ENCODE assay signal across 24 cellular contexts in the genomic region with DNA sequence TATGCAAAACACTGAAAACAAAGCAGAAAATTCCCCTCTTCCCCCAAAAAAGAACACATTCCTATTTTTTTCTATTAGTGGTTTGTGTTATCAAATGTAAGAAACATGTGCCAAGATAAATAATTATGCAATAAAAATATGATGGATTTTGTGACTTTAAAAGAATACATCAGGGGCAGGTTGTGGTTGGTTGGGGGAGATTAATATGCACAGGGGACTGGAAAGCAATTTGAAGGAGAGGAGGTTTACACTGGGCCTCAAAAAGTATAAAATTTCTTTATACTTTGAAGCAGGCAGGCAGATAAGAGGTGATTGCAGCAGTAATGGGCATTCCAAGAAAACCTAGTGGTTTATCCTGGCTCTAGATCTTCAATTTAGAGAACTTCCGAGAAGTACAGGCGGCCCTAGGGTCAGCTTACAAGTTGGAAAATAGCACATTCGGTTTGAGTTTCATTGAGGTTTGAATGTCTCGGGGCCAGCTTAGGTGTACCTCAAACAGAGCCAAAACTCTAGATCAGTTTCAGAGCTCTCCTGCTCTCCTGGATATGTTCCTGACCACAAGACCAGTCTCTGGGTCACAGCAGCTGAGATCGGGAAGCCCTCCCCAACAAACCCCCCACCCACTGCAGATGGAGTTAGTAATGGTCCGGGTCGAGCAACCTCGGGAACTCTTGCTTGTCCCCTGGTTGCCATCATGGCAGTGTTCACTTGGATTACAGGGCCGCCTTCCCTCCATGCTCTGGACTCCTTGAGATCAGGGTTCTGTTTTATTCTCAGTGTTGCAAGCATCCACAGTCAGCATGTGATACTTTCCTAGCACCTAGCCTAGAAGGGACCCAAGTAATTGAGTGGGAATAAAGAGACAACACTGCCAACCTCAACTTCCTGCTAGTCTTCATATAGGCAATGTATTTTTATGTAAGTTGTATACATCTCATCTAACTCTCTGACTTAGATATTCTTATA.
"Had no signal": no experiment of that assay in that cellular context is flagged by ENCODE, and none has a peak within 500 bp of the region (broad histone marks: within the 10 kb centered on the region; RNA-seq: fewer than 3 reads in every experiment).

No MANE protein-coding gene starts in this region.

- ATAC-seq: left ventricle myocardium superior; naive thymus-derived CD4-positive, alpha-beta T cell; right lobe of liver; SK-N-SH treated with all-trans-retinoic acid at 6 μM for 48 hours; stimulated activated memory B cell treated with anti-CD40 and anti-IgM and Interleukin-4, amounts not matched to agents 10 μg/mL and 1 μg/mL and 100 μg/mL, for 72 hours had no signal

- H3K9me3 ChIP-seq: heart right ventricle, right lobe of liver, spleen, thyroid gland had no signal

- H3K27me3 Mint-ChIP-seq: stimulated activated memory B cell treated with anti-CD40 and anti-IgM and Interleukin-4, amounts not matched to agents 10 μg/mL and 1 μg/mL and 100 μg/mL, for 72 hours had no signal

- FAIRE-seq: colon had no signal

- H3K27me3 ChIP-seq: cardiac muscle cell, heart right ventricle, right lobe of liver, spleen, thyroid gland had no signal

- DNase-seq: activated B cell treated with CpG ODN at 0.5 μM for 24 hours; activated CD4-positive, alpha-beta memory T cell treated with anti-CD3 and anti-CD28 coated beads for 36 hours; activated CD4-positive, alpha-beta T cell treated with anti-CD3 and anti-CD28 coated beads for 4 hours; activated naive CD8-positive, alpha-beta T cell treated with anti-CD3 and anti-CD28 coated beads for 36 hours; activated T-cell treated with anti-CD3 and anti-CD28 coated beads for 4 hours; anterior cingulate cortex; erythroblast; heart right ventricle; immature natural killer cell; kidney glomerular epithelial cell; left ventricle myocardium superior; naive thymus-derived CD4-positive, alpha-beta T cell; right lobe of liver; spleen; stimulated activated CD4-positive, alpha-beta T cell treated with anti-CD3 and anti-CD28 coated beads, Interleukin-4, amount 100 ng/mL, for 4 hours; T-helper 1 cell; T-helper 9 cell; thyroid gland had no signal

- H3K27ac ChIP-seq: cardiac muscle cell, right lobe of liver, spleen had no signal

- H3K4me3 ChIP-seq: cardiac muscle cell, heart right ventricle, right lobe of liver, spleen, thyroid gland had no signal

- H3K36me3 Mint-ChIP-seq: activated CD4-positive, alpha-beta memory T cell treated with anti-CD3 and anti-CD28 coated beads for 36 hours; activated naive CD8-positive, alpha-beta T cell treated with anti-CD3 and anti-CD28 coated beads for 36 hours; immature natural killer cell; memory B cell; naive thymus-derived CD4-positive, alpha-beta T cell; stimulated activated memory B cell treated with anti-CD40 and anti-IgM and Interleukin-4, amounts not matched to agents 10 μg/mL and 1 μg/mL and 100 μg/mL, for 72 hours had no signal

- H3K27ac Mint-ChIP-seq: activated B cell treated with CpG ODN at 0.5 μM for 24 hours; activated CD4-positive, alpha-beta memory T cell treated with anti-CD3 and anti-CD28 coated beads for 36 hours; activated naive CD8-positive, alpha-beta T cell treated with anti-CD3 and anti-CD28 coated beads for 36 hours; activated T-helper 1 cell treated with anti-CD3 and anti-CD28 coated beads, Interleukin-12 subunit alpha, Interleukin-12 subunit beta, Interleukin-2, Interleukin-4 antibody, amounts not matched to agents 30 ng/mL and 10 ng/mL and 1 ng/mL, durations not matched to agents 14 hours and 24 hours and 36 hours; immature natural killer cell; memory B cell; naive thymus-derived CD4-positive, alpha-beta T cell; stimulated activated memory B cell treated with anti-CD40 and anti-IgM and Interleukin-4, amounts not matched to agents 10 μg/mL and 1 μg/mL and 100 μg/mL, for 72 hours had no signal

- H3K4me1 ChIP-seq: right lobe of liver, spleen had no signal

- H3K36me3 ChIP-seq: cardiac muscle cell, heart right ventricle, right lobe of liver, spleen, thyroid gland had no signal

- H3K9me3 Mint-ChIP-seq: activated B cell treated with CpG ODN at 0.5 μM for 24 hours; activated CD4-positive, alpha-beta memory T cell treated with anti-CD3 and anti-CD28 coated beads for 36 hours; activated naive CD8-positive, alpha-beta T cell treated with anti-CD3 and anti-CD28 coated beads for 36 hours; activated T-helper 1 cell treated with anti-CD3 and anti-CD28 coated beads, Interleukin-12 subunit alpha, Interleukin-12 subunit beta, Interleukin-2, Interleukin-4 antibody, amounts not matched to agents 30 ng/mL and 10 ng/mL and 1 ng/mL, durations not matched to agents 14 hours and 24 hours and 36 hours; memory B cell; stimulated activated memory B cell treated with anti-CD40 and anti-IgM and Interleukin-4, amounts not matched to agents 10 μg/mL and 1 μg/mL and 100 μg/mL, for 72 hours had no signal

- H3K4me3 Mint-ChIP-seq: activated B cell treated with CpG ODN at 0.5 μM for 24 hours; activated CD4-positive, alpha-beta memory T cell treated with anti-CD3 and anti-CD28 coated beads for 36 hours; activated naive CD8-positive, alpha-beta T cell treated with anti-CD3 and anti-CD28 coated beads for 36 hours; activated T-helper 1 cell treated with anti-CD3 and anti-CD28 coated beads, Interleukin-12 subunit alpha, Interleukin-12 subunit beta, Interleukin-2, Interleukin-4 antibody, amounts not matched to agents 30 ng/mL and 10 ng/mL and 1 ng/mL, durations not matched to agents 14 hours and 24 hours and 36 hours; immature natural killer cell; memory B cell; naive thymus-derived CD4-positive, alpha-beta T cell; stimulated activated memory B cell treated with anti-CD40 and anti-IgM and Interleukin-4, amounts not matched to agents 10 μg/mL and 1 μg/mL and 100 μg/mL, for 72 hours had no signal

- H3K4me1 Mint-ChIP-seq: activated B cell treated with CpG ODN at 0.5 μM for 24 hours; activated naive CD8-positive, alpha-beta T cell treated with anti-CD3 and anti-CD28 coated beads for 36 hours; immature natural killer cell; memory B cell; naive thymus-derived CD4-positive, alpha-beta T cell; stimulated activated memory B cell treated with anti-CD40 and anti-IgM and Interleukin-4, amounts not matched to agents 10 μg/mL and 1 μg/mL and 100 μg/mL, for 72 hours had no signal
